In genomic region chr1:153343040-153343681, GRCh38 we compare ENCODE assay signal across 23 cellular contexts. TPM values are rescaled to one million over a fixed set of nuclear protein-coding genes. Genes with fewer than 3 reads are reported as not detected.
DNase-seq lines count a peak whose midpoint lies in the region; ATAC-seq, FAIRE-seq and TF ChIP-seq lines count a peak whose summit lies in the region.
"Had no signal": no experiment of that assay in that cellular context is flagged by ENCODE, and none has a peak within 500 bp of the region (broad histone marks: within the 10 kb centered on the region; RNA-seq: fewer than 3 reads in every experiment).

No MANE protein-coding gene starts in this region.

- peaks cover 37% of the 10 kb centered on the region for H3K27me3 Mint-ChIP-seq in activated CD4-positive, alpha-beta T cell treated with anti-CD3 and anti-CD28 coated beads, Interleukin-2, amount 10 ng/mL, durations not matched to agents 24 days and 14 days
- H3K27me3 Mint-ChIP-seq in endodermal cell (ENCODE audit: insufficient read depth) (peaks cover 10% of the 10 kb centered on the region), progenitor cell of endocrine pancreas (peaks cover 4% of the 10 kb centered on the region)

- no peak overlapping the region for H3K4me3 ChIP-seq in MM.1S (ENCODE audit: low read length)
- peak overlapping the region; percentile 51 for H3K4me3 ChIP-seq in endodermal cell (ENCODE audit: low read length)
- H3K4me3 ChIP-seq in upper lobe of right lung, result no peak overlapping the region
- no peak overlapping the region for H3K4me3 ChIP-seq in transverse colon
- H3K4me3 ChIP-seq: gastrocnemius medialis, smooth muscle cell had no signal

- 0 out of 2 replicates have a peak overlapping the region, but pooled peaks have one; percentile 16 for H2AFZ ChIP-seq in MM.1S (ENCODE audit: low read length)

- peaks cover 31% of the 10 kb centered on the region for H3K4me1 Mint-ChIP-seq in activated CD4-positive, alpha-beta T cell treated with anti-CD3 and anti-CD28 coated beads, Interleukin-2, amount 10 ng/mL, durations not matched to agents 24 days and 14 days
- H3K4me1 Mint-ChIP-seq in endodermal cell (peaks cover 32% of the 10 kb centered on the region), progenitor cell of endocrine pancreas (ENCODE audit: low read depth) (peaks cover 14% of the 10 kb centered on the region)

- no peaks in the 10 kb centered on the region for H3K9me3 Mint-ChIP-seq in activated CD4-positive, alpha-beta T cell treated with anti-CD3 and anti-CD28 coated beads, Interleukin-2, amount 10 ng/mL, durations not matched to agents 24 days and 14 days
- H3K9me3 Mint-ChIP-seq in endodermal cell (no peaks in the 10 kb centered on the region), progenitor cell of endocrine pancreas (ENCODE audit: low read depth) (no peaks in the 10 kb centered on the region)
- H3K9me3 Mint-ChIP-seq: activated CD4-positive, alpha-beta memory T cell treated with anti-CD3 and anti-CD28 coated beads for 36 hours; naive thymus-derived CD8-positive, alpha-beta T cell; stimulated activated naive B cell treated with anti-CD40 and anti-IgM and Interleukin-4, amounts not matched to agents 10 μg/mL and 1 μg/mL and 100 μg/mL, for 72 hours had no signal

- H3K4me2 ChIP-seq in MM.1S (ENCODE audit: low read depth, low read length), result peak overlapping the region; percentile 21; the same call in 1 of the 2 replicates
- H3K4me2 ChIP-seq: smooth muscle cell had no signal

- 0 to 65% methylated on average over 1 to 5 of the region's 5 CpGs for WGBS in endodermal cell (ENCODE audit: insufficient coverage in 1 of 2, insufficient read length in 1 of 2), 2 experiments
- WGBS in transverse colon (ENCODE audit: low coverage in 1 of 2), 2 donors, result 38 to 75% methylated on average over 2 to 5 of the region's 5 CpGs

- H4K20me1 ChIP-seq in MM.1S (ENCODE audit: insufficient read depth, low read length), result no peaks in the 10 kb centered on the region

- in situ Hi-C loops in transverse colon (cut with MboI; ENCODE audit: low pct_ligation_motif_present in 1 of 4, low pct_unique_long_range_greater_than_20kb in 1 of 4, low sequenced_read_pairs in 3 of 4), result no loop called here

- intact Hi-C loops in activated CD4-positive, alpha-beta T cell treated with anti-CD3 and anti-CD28 coated beads, Interleukin-2, amount 10 ng/mL, durations not matched to agents 24 days and 14 days (cut with micrococcal nuclease), result no loop called here
- intact Hi-C loops in upper lobe of right lung (cut with DNase I) (no loop called here), transverse colon (cut with DNase I; ENCODE audit: low total_unique reads) (no loop called here)

- no peak for TF ChIP-seq EP300 in transverse colon (IDR thresholded peaks at IDR 0.05; ENCODE audit: low read depth)

- peaks cover 10% of the 10 kb centered on the region; the same call in 1 of the 2 replicates for H3F3A ChIP-seq in MM.1S (ENCODE audit: insufficient read depth, low read length)

- peak; percentile 35 for DNase-seq in activated CD4-positive, alpha-beta T cell treated with anti-CD3 and anti-CD28 coated beads, Interleukin-2, amount 10 ng/mL, durations not matched to agents 24 days and 14 days
- no peak for DNase-seq in activated CD4-positive, alpha-beta T cell treated with anti-CD3 and anti-CD28 coated beads, Interleukin-2, amount 50 U/mL, for 4 hours
- DNase-seq in MM.1S (no peak), endodermal cell (peak; percentile 33), progenitor cell of endocrine pancreas (ENCODE audit: low spot score, unreplicated experiment) (no peak), upper lobe of right lung (no peak), transverse colon (no peak), D721Med (ENCODE audit: insufficient read length, low spot score) (no peak)
- DNase-seq: activated CD4-positive, alpha-beta memory T cell treated with anti-CD3 and anti-CD28 coated beads for 36 hours; cerebellar nuclear complex; gastrocnemius medialis; Kasumi-1; naive thymus-derived CD8-positive, alpha-beta T cell; NCI-H1694; NCI-H524; stimulated activated naive B cell treated with anti-CD40 and anti-IgM and Interleukin-4, amounts not matched to agents 10 μg/mL and 1 μg/mL and 100 μg/mL, for 72 hours had no signal

- H3K4me1 ChIP-seq in MM.1S (ENCODE audit: low read length) (peaks cover 29% of the 10 kb centered on the region), endodermal cell (ENCODE audit: control insufficient read depth, insufficient read depth, low read length) (peaks cover 15% of the 10 kb centered on the region), upper lobe of right lung (peaks cover 9% of the 10 kb centered on the region), transverse colon (no peaks in the 10 kb centered on the region)
- H3K4me1 ChIP-seq: gastrocnemius medialis had no signal

- no peaks in the 10 kb centered on the region for H3K9me2 ChIP-seq in MM.1S (replicated peaks; ENCODE audit: insufficient read depth, low read length)

- TF ChIP-seq CTCF in MM.1S (IDR thresholded peaks at IDR 0.05; ENCODE audit: low read length), result no peak
- TF ChIP-seq CTCF in endodermal cell (conservative IDR thresholded peaks at IDR 0.05), result no peak
- TF ChIP-seq CTCF in progenitor cell of endocrine pancreas (IDR thresholded peaks at IDR 0.05; ENCODE audit: unreplicated experiment), result no peak
- no peak for TF ChIP-seq CTCF in upper lobe of right lung (IDR thresholded peaks at IDR 0.05)
- TF ChIP-seq CTCF in transverse colon (IDR thresholded peaks at IDR 0.05), result no peak
- TF ChIP-seq CTCF in D721Med (IDR thresholded peaks at IDR 0.05; ENCODE audit: insufficient read depth, missing control alignments), result no peak

- no peak overlapping the region for H3K9ac ChIP-seq in MM.1S (ENCODE audit: low read length)
- no peak overlapping the region for H3K9ac ChIP-seq in endodermal cell (ENCODE audit: extremely low read depth, low read length, poor library complexity, severe bottlenecking)

- no peaks in the 10 kb centered on the region for H3K36me3 Mint-ChIP-seq in activated CD4-positive, alpha-beta T cell treated with anti-CD3 and anti-CD28 coated beads, Interleukin-2, amount 10 ng/mL, durations not matched to agents 24 days and 14 days (ENCODE audit: low read depth)
- no peaks in the 10 kb centered on the region for H3K36me3 Mint-ChIP-seq in endodermal cell (ENCODE audit: low read depth)
- no peaks in the 10 kb centered on the region for H3K36me3 Mint-ChIP-seq in progenitor cell of endocrine pancreas (ENCODE audit: insufficient read depth)
- H3K36me3 Mint-ChIP-seq: activated CD4-positive, alpha-beta memory T cell treated with anti-CD3 and anti-CD28 coated beads for 36 hours; naive thymus-derived CD8-positive, alpha-beta T cell; stimulated activated naive B cell treated with anti-CD40 and anti-IgM and Interleukin-4, amounts not matched to agents 10 μg/mL and 1 μg/mL and 100 μg/mL, for 72 hours had no signal

- ATAC-seq in upper lobe of right lung, result no peak
- ATAC-seq: gastrocnemius medialis; naive thymus-derived CD8-positive, alpha-beta T cell; stimulated activated naive B cell treated with anti-CD40 and anti-IgM and Interleukin-4, amounts not matched to agents 10 μg/mL and 1 μg/mL and 100 μg/mL, for 72 hours had no signal

- no peak overlapping the region for H3K4me3 Mint-ChIP-seq in activated CD4-positive, alpha-beta T cell treated with anti-CD3 and anti-CD28 coated beads, Interleukin-2, amount 10 ng/mL, durations not matched to agents 24 days and 14 days
- no peak overlapping the region for H3K4me3 Mint-ChIP-seq in endodermal cell
- H3K4me3 Mint-ChIP-seq in progenitor cell of endocrine pancreas (ENCODE audit: low read depth), result no peak overlapping the region
- H3K4me3 Mint-ChIP-seq: activated CD4-positive, alpha-beta memory T cell treated with anti-CD3 and anti-CD28 coated beads for 36 hours; stimulated activated naive B cell treated with anti-CD40 and anti-IgM and Interleukin-4, amounts not matched to agents 10 μg/mL and 1 μg/mL and 100 μg/mL, for 72 hours had no signal

- no peak for FAIRE-seq in D721Med (lab: Jason Lieb, UNC)
- FAIRE-seq: TTC549 had no signal

- H3K9me3 ChIP-seq in MM.1S (replicated peaks; ENCODE audit: insufficient read depth, low read length) (no peaks in the 10 kb centered on the region), endodermal cell (ENCODE audit: control insufficient read depth, low read length) (no peaks in the 10 kb centered on the region), upper lobe of right lung (no peaks in the 10 kb centered on the region), transverse colon (no peaks in the 10 kb centered on the region)
- H3K9me3 ChIP-seq: gastrocnemius medialis had no signal

- TF ChIP-seq POLR2A in transverse colon (IDR thresholded peaks at IDR 0.05), result no peak

- H3K27ac Mint-ChIP-seq in activated CD4-positive, alpha-beta T cell treated with anti-CD3 and anti-CD28 coated beads, Interleukin-2, amount 10 ng/mL, durations not matched to agents 24 days and 14 days, result no peak overlapping the region
- no peak overlapping the region for H3K27ac Mint-ChIP-seq in endodermal cell
- H3K27ac Mint-ChIP-seq in progenitor cell of endocrine pancreas, result peak overlapping the region; percentile 9
- H3K27ac Mint-ChIP-seq: activated CD4-positive, alpha-beta memory T cell treated with anti-CD3 and anti-CD28 coated beads for 36 hours; stimulated activated naive B cell treated with anti-CD40 and anti-IgM and Interleukin-4, amounts not matched to agents 10 μg/mL and 1 μg/mL and 100 μg/mL, for 72 hours had no signal

- H3K79me2 ChIP-seq in MM.1S (ENCODE audit: low read length), result no peaks in the 10 kb centered on the region

- H3K36me3 ChIP-seq in MM.1S (replicated peaks; ENCODE audit: insufficient read depth, low read length), result no peaks in the 10 kb centered on the region
- no peaks in the 10 kb centered on the region for H3K36me3 ChIP-seq in endodermal cell (ENCODE audit: control insufficient read depth, insufficient read depth, low read length)
- H3K36me3 ChIP-seq in upper lobe of right lung, result no peaks in the 10 kb centered on the region
- no peaks in the 10 kb centered on the region for H3K36me3 ChIP-seq in transverse colon
- H3K36me3 ChIP-seq: gastrocnemius medialis had no signal

- peak overlapping the region; percentile 42; the same call in 1 of the 2 replicates for H3K27ac ChIP-seq in MM.1S (ENCODE audit: low read length)
- H3K27ac ChIP-seq in endodermal cell (ENCODE audit: low read depth, low read length), result no peak overlapping the region
- H3K27ac ChIP-seq in upper lobe of right lung, result no peak overlapping the region
- H3K27ac ChIP-seq in transverse colon, result no peak overlapping the region
- H3K27ac ChIP-seq: gastrocnemius medialis had no signal

- no peaks in the 10 kb centered on the region for H3K27me3 ChIP-seq in MM.1S (replicated peaks; ENCODE audit: insufficient read depth, low read length)
- peaks cover 3% of the 10 kb centered on the region for H3K27me3 ChIP-seq in endodermal cell (ENCODE audit: control insufficient read depth, insufficient read depth, low read length, poor library complexity, severe bottlenecking)
- H3K27me3 ChIP-seq in upper lobe of right lung, result peaks cover 12% of the 10 kb centered on the region
- peaks cover 8% of the 10 kb centered on the region for H3K27me3 ChIP-seq in transverse colon

RNA-seq across cellular contexts. Expression of gene PGLYRP4, which starts 5.5 kb away (rescaled TPM):
- not detected in 2 replicates for total RNA-seq in activated CD4-positive, alpha-beta T cell treated with anti-CD3 and anti-CD28 coated beads, Interleukin-2, amount 10 ng/mL, durations not matched to agents 24 days and 14 days
- total RNA-seq in endodermal cell (not detected), progenitor cell of endocrine pancreas (not detected in 2 replicates), upper lobe of right lung (not detected), transverse colon (not detected)
- not detected for polyA plus RNA-seq in endodermal cell (2013, experiment 1 of 2)
- polyA plus RNA-seq in endodermal cell (2013, experiment 2 of 2), result not detected
- total RNA-seq: activated CD4-positive, alpha-beta memory T cell treated with anti-CD3 and anti-CD28 coated beads for 36 hours; gastrocnemius medialis; H4; liver; naive thymus-derived CD8-positive, alpha-beta T cell; posterior vena cava; SK-MEL-5 had no signal
- polyA plus RNA-seq: liver; naive thymus-derived CD8-positive, alpha-beta T cell had no signal

RNA-seq across cellular contexts. Expression of gene S100A9, which starts 14.5 kb away (rescaled TPM):
- not detected in 2 replicates for total RNA-seq in activated CD4-positive, alpha-beta T cell treated with anti-CD3 and anti-CD28 coated beads, Interleukin-2, amount 10 ng/mL, durations not matched to agents 24 days and 14 days
- total RNA-seq in endodermal cell, result not detected
- not detected for polyA plus RNA-seq in endodermal cell (2013, experiment 1 of 2)
- not detected for polyA plus RNA-seq in endodermal cell (2013, experiment 2 of 2)
- 0.91 and 0.95 TPM in 2 replicates for total RNA-seq in progenitor cell of endocrine pancreas
- total RNA-seq in upper lobe of right lung, result 418 TPM
- total RNA-seq in transverse colon, result 10 to 100 TPM; 24.0 to 99.0 (median 34.3) TPM
- total RNA-seq: activated CD4-positive, alpha-beta memory T cell treated with anti-CD3 and anti-CD28 coated beads for 36 hours; H4; SK-MEL-5 had no signal

RNA-seq across cellular contexts. Expression of gene PGLYRP3, which starts 30.4 kb away (rescaled TPM):
- not detected in 2 replicates for total RNA-seq in activated CD4-positive, alpha-beta T cell treated with anti-CD3 and anti-CD28 coated beads, Interleukin-2, amount 10 ng/mL, durations not matched to agents 24 days and 14 days
- not detected for total RNA-seq in endodermal cell
- polyA plus RNA-seq in endodermal cell (2013, experiment 1 of 2), result not detected
- not detected for polyA plus RNA-seq in endodermal cell (2013, experiment 2 of 2)
- total RNA-seq in progenitor cell of endocrine pancreas, result not detected in 2 replicates
- not detected for total RNA-seq in upper lobe of right lung
- total RNA-seq in transverse colon, result not detected
- total RNA-seq: activated CD4-positive, alpha-beta memory T cell treated with anti-CD3 and anti-CD28 coated beads for 36 hours; gastrocnemius medialis; H4; liver; naive thymus-derived CD8-positive, alpha-beta T cell; posterior vena cava; SK-MEL-5; smooth muscle cell; ureter had no signal
- polyA plus RNA-seq: liver; naive thymus-derived CD8-positive, alpha-beta T cell had no signal

RNA-seq across cellular contexts. Expression of gene S100A12, which starts 32.3 kb away (rescaled TPM):
- not detected in 2 replicates for total RNA-seq in activated CD4-positive, alpha-beta T cell treated with anti-CD3 and anti-CD28 coated beads, Interleukin-2, amount 10 ng/mL, durations not matched to agents 24 days and 14 days
- total RNA-seq in endodermal cell, result not detected
- polyA plus RNA-seq in endodermal cell (2013, experiment 1 of 2), result not detected
- not detected for polyA plus RNA-seq in endodermal cell (2013, experiment 2 of 2)
- total RNA-seq in progenitor cell of endocrine pancreas, result not detected in 2 replicates
- 22.8 TPM for total RNA-seq in upper lobe of right lung
- not detected for total RNA-seq in transverse colon
- total RNA-seq: activated CD4-positive, alpha-beta memory T cell treated with anti-CD3 and anti-CD28 coated beads for 36 hours; H4; naive thymus-derived CD8-positive, alpha-beta T cell; SK-MEL-5; smooth muscle cell; ureter had no signal
- polyA plus RNA-seq: smooth muscle cell had no signal

RNA-seq across cellular contexts. Expression of gene S100A8, which starts 47.7 kb away (rescaled TPM):
- not detected in 2 replicates for total RNA-seq in activated CD4-positive, alpha-beta T cell treated with anti-CD3 and anti-CD28 coated beads, Interleukin-2, amount 10 ng/mL, durations not matched to agents 24 days and 14 days
- not detected for total RNA-seq in endodermal cell
- polyA plus RNA-seq in endodermal cell (2013, experiment 1 of 2), result not detected
- polyA plus RNA-seq in endodermal cell (2013, experiment 2 of 2), result not detected
- total RNA-seq in progenitor cell of endocrine pancreas, result not detected in 2 replicates
- total RNA-seq in upper lobe of right lung, result 266 TPM
- 1 to 10 TPM in 2 of 4 donors, not detected in 2; 1.6 to 7.4 TPM for total RNA-seq in transverse colon
- total RNA-seq: activated CD4-positive, alpha-beta memory T cell treated with anti-CD3 and anti-CD28 coated beads for 36 hours; H4; naive thymus-derived CD8-positive, alpha-beta T cell; SK-MEL-5; smooth muscle cell had no signal

Comparison
In these comparisons a context has a peak if more than half of its experiments do, and no peak if none do; other contexts are left out.
1. DNase-seq: peak in activated CD4-positive, alpha-beta T cell treated with anti-CD3 and anti-CD28 coated beads, Interleukin-2, amount 10 ng/mL, durations not matched to agents 24 days and 14 days (single experiment) and endodermal cell (single experiment); none in activated CD4-positive, alpha-beta T cell treated with anti-CD3 and anti-CD28 coated beads, Interleukin-2, amount 50 U/mL, for 4 hours (0 of 2), MM.1S (single experiment), progenitor cell of endocrine pancreas (single experiment), upper lobe of right lung (single experiment), transverse colon (single experiment) and D721Med (single experiment).
2. RNA of gene S100A9, which starts 14.5 kb away (total RNA-seq): 418 TPM in upper lobe of right lung (single experiment) and 24.0 to 99.0 TPM in transverse colon; 0.91 to 0.95 TPM in progenitor cell of endocrine pancreas, not detected in activated CD4-positive, alpha-beta T cell treated with anti-CD3 and anti-CD28 coated beads, Interleukin-2, amount 10 ng/mL, durations not matched to agents 24 days and 14 days and not detected in endodermal cell; every median in the first group is over 10 times any median in the second.